In genomic region chrX:68705986-68706385, GRCh38 we compare ENCODE assay signal across 1 cellular context.
TF ChIP-seq lines count a peak whose summit lies in the region.

No MANE protein-coding gene starts in this region.

TF ChIP-seq in endothelial cell of umbilical vein, 7 proteins besides CTCF, POLR2A, EP300 and RAD21:
- no peak for TF ChIP-seq MAX (IDR thresholded peaks at IDR 0.05; ENCODE audit: insufficient read depth, insufficient read length)
- no peak for TF ChIP-seq GATA2 (IDR thresholded peaks at IDR 0.05; ENCODE audit: insufficient read depth, insufficient read length, low read depth, low read length)
- no peak for TF ChIP-seq POLR2AphosphoS5 (IDR thresholded peaks at IDR 0.05; ENCODE audit: insufficient read depth, low read depth, low read length)
- TF ChIP-seq EZH2 (IDR thresholded peaks at IDR 0.05; ENCODE audit: borderline replicate concordance, low read depth, low read length, severe bottlenecking), result no peak
- no peak for TF ChIP-seq FOS (IDR thresholded peaks at IDR 0.05; ENCODE audit: borderline replicate concordance, insufficient read depth, low read length)
- no peak for TF ChIP-seq JUN (IDR thresholded peaks at IDR 0.05; ENCODE audit: borderline replicate concordance, insufficient read depth, insufficient read length, low read depth)
- TF ChIP-seq MYC (IDR thresholded peaks at IDR 0.05; ENCODE audit: low read depth, low read length), result no peak
TF ChIP-seq in endothelial cell of umbilical vein: peak in this region for 0.
